In genomic region chr13:54845351-54845965, GRCh38 we compare ENCODE assay signal across 23 cellular contexts.
"Had no signal": no experiment of that assay in that cellular context is flagged by ENCODE, and none has a peak within 500 bp of the region (broad histone marks: within the 10 kb centered on the region; RNA-seq: fewer than 3 reads in every experiment).

No MANE protein-coding gene starts in this region.

- H3K36me3 Mint-ChIP-seq: activated naive CD8-positive, alpha-beta T cell treated with anti-CD3 and anti-CD28 coated beads, Interleukin-2, amount 10 ng/mL, durations not matched to agents 7 days and 5 days had no signal

- H3K4me1 ChIP-seq: colonic mucosa, left lung, psoas muscle, right lobe of liver, upper lobe of left lung had no signal

- H3K27me3 ChIP-seq: colonic mucosa, left lung, right lobe of liver, upper lobe of left lung had no signal

- H3K27ac ChIP-seq: colonic mucosa, left lung, psoas muscle, right lobe of liver, thoracic aorta, upper lobe of left lung had no signal

- DNase-seq: activated CD4-positive, alpha-beta memory T cell treated with anti-CD3 and anti-CD28 coated beads, Interleukin-2, amount 10 ng/mL, durations not matched to agents 7 days and 5 days; activated CD4-positive, alpha-beta T cell treated with anti-CD3 and anti-CD28 coated beads for 48 hours; activated CD4-positive, CD25-positive, alpha-beta regulatory T cell; activated naive CD4-positive, alpha-beta T cell; activated naive CD8-positive, alpha-beta T cell treated with anti-CD3 and anti-CD28 coated beads, Interleukin-2, amount 10 ng/mL, durations not matched to agents 7 days and 5 days; activated T-cell treated with anti-CD3 and anti-CD28 coated beads, Interleukin-2, amount 50 U/mL, for 1 hour; amygdala; colonic mucosa; erythroblast; foreskin melanocyte; glutamatergic neuron; hypothalamus; kidney; left lung; midbrain; psoas muscle; right lobe of liver; small intestine; stimulated activated CD4-positive, alpha-beta T cell treated with anti-CD3 and anti-CD28 coated beads, Interleukin-4, amount 100 ng/mL, for 1 hour; upper lobe of left lung had no signal

- ATAC-seq: activated T-helper 17 cell treated with anti-CD3 and anti-CD28 coated beads, Interleukin-2, amount 50 U/mL, for 72 hours; left lung; psoas muscle; right lobe of liver had no signal

- H3K4me3 Mint-ChIP-seq: activated CD4-positive, alpha-beta memory T cell treated with anti-CD3 and anti-CD28 coated beads, Interleukin-2, amount 10 ng/mL, durations not matched to agents 7 days and 5 days; activated naive CD8-positive, alpha-beta T cell treated with anti-CD3 and anti-CD28 coated beads, Interleukin-2, amount 10 ng/mL, durations not matched to agents 7 days and 5 days; activated T-helper 17 cell treated with anti-CD3 and anti-CD28 coated beads, Interleukin-2, amount 50 U/mL, for 72 hours; neural crest cell had no signal

- H3K27me3 Mint-ChIP-seq: activated CD4-positive, alpha-beta memory T cell treated with anti-CD3 and anti-CD28 coated beads, Interleukin-2, amount 10 ng/mL, durations not matched to agents 7 days and 5 days; activated naive CD8-positive, alpha-beta T cell treated with anti-CD3 and anti-CD28 coated beads, Interleukin-2, amount 10 ng/mL, durations not matched to agents 7 days and 5 days; activated T-helper 17 cell treated with anti-CD3 and anti-CD28 coated beads, Interleukin-2, amount 50 U/mL, for 72 hours had no signal

- H3K4me1 Mint-ChIP-seq: activated CD4-positive, alpha-beta memory T cell treated with anti-CD3 and anti-CD28 coated beads, Interleukin-2, amount 10 ng/mL, durations not matched to agents 7 days and 5 days; activated naive CD8-positive, alpha-beta T cell treated with anti-CD3 and anti-CD28 coated beads, Interleukin-2, amount 10 ng/mL, durations not matched to agents 7 days and 5 days; activated T-helper 17 cell treated with anti-CD3 and anti-CD28 coated beads, Interleukin-2, amount 50 U/mL, for 72 hours had no signal

- H3K36me3 ChIP-seq: colonic mucosa, left lung, right lobe of liver, thoracic aorta, upper lobe of left lung had no signal

- H3K4me3 ChIP-seq: colonic mucosa, left lung, psoas muscle, right lobe of liver, thoracic aorta, upper lobe of left lung had no signal

- H3K27ac Mint-ChIP-seq: activated CD4-positive, alpha-beta memory T cell treated with anti-CD3 and anti-CD28 coated beads, Interleukin-2, amount 10 ng/mL, durations not matched to agents 7 days and 5 days; activated naive CD8-positive, alpha-beta T cell treated with anti-CD3 and anti-CD28 coated beads, Interleukin-2, amount 10 ng/mL, durations not matched to agents 7 days and 5 days; activated T-helper 17 cell treated with anti-CD3 and anti-CD28 coated beads, Interleukin-2, amount 50 U/mL, for 72 hours had no signal

- H3K9me3 Mint-ChIP-seq: neural crest cell had no signal

- H3K9me3 ChIP-seq: colonic mucosa, psoas muscle, right lobe of liver, thoracic aorta, upper lobe of left lung had no signal
